8 cellular contexts compared by ENCODE assay signal in the genomic region with DNA sequence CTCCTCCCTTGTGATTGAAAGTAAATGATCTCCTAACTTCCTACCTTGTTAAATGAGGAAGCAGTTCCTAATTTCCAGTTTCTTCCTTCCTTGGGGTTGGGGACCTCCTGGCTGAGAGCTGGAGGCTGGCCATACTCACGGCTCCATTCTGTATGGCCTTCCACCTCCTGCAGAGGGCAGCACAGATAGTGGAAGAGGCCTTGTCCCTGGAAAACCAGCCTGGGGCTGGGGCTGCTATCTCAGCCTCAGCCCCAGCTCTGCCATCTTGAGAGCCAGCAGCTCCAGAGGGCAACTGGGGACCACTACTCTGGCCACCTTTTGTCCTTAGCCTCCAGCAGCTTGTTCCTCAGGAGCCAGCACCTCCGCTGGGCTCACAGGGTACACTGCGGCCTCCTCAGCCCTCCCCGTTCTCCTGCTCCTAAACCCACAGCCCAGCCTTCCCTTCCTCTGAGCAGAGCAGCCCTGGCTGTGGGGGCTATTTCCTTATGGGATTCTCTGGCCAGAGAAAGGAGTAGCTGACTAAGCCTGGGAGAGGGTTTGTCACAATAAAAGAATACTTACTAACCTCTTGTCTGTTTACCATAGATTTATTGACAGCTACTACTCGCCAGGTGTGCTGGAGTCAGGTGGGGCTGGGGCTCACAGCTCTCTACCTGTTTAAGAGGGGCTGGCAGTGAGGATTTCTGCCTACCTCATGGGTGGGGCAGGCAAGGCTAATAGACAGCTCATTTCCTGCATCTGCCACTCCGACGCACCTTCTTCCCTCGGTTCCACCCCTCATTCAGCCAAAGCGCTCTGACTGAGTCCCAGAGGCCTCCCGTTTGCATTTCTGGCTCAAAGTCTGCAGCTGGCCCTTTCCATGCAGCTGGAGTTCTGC. TPM values are rescaled to one million over a fixed set of nuclear protein-coding genes. Genes with fewer than 3 reads are reported as not detected.
A peak's percentile ranks its signal among the peaks of the same experiment; 100 is the strongest.
DNase-seq lines count a peak whose midpoint lies in the region; ATAC-seq and TF ChIP-seq lines count a peak whose summit lies in the region.

No MANE protein-coding gene starts in this region.

- peak; percentile 98 for DNase-seq in DMS153 treated with DMSO at 0.1 percent for 48 hours (lab: John Stamatoyannopoulos, UW; ENCODE audit: unreplicated experiment)
- DNase-seq in HuH-7.5 (ENCODE audit: low spot score), result peak; percentile 76
- peak; percentile 81 for DNase-seq in PC-3
- peak; percentile 53 for DNase-seq in activated T-cell treated with anti-CD3 and anti-CD28 coated beads, Interleukin-2, amount 50 U/mL, for 4 hours
- no peak for DNase-seq in esophagus squamous epithelium (lab: John Stamatoyannopoulos, UW)
- peak; percentile 76 for DNase-seq in transverse colon
- no peak for DNase-seq in putamen (ENCODE audit: low spot score)

- peaks cover 12% of the 10 kb centered on the region; the same call in 1 of the 2 replicates for H3K36me3 ChIP-seq in PC-3 (ENCODE audit: low read depth, low read length)
- H3K36me3 ChIP-seq in esophagus squamous epithelium, result peaks cover 8 to 67% (median 13%) of the 10 kb centered on the region in 3 donors
- H3K36me3 ChIP-seq in neural cell (ENCODE audit: insufficient read depth, low read length), result peaks cover 5% of the 10 kb centered on the region
- no peaks in the 10 kb centered on the region for H3K36me3 ChIP-seq in transverse colon

- H3K27ac ChIP-seq in PC-3 (ENCODE audit: low read length) (peak overlapping the region; percentile 94), esophagus squamous epithelium (peak overlapping the region; percentile 23 to 61 (median 42)), neural cell (ENCODE audit: low read length) (no peak overlapping the region), transverse colon (peak overlapping the region; percentile 87 to 89 (median 88))

- peaks cover 33% of the 10 kb centered on the region for H3K4me1 ChIP-seq in PC-3 (ENCODE audit: insufficient read depth, low read length)
- peaks cover 3 to 24% (median 6%) of the 10 kb centered on the region in 3 donors for H3K4me1 ChIP-seq in esophagus squamous epithelium
- peaks cover 11 to 28% (median 22%) of the 10 kb centered on the region in 4 donors for H3K4me1 ChIP-seq in transverse colon

- H3K79me2 ChIP-seq in PC-3 (ENCODE audit: low read length) (peaks cover 14% of the 10 kb centered on the region), neural cell (replicated peaks; ENCODE audit: insufficient read depth, low read length) (peaks cover 5% of the 10 kb centered on the region)

- no peak overlapping the region for H3K4me3 Mint-ChIP-seq in activated T-cell treated with anti-CD3 and anti-CD28 coated beads, Interleukin-2, amount 50 U/mL, for 4 hours

- H3K4me3 ChIP-seq in PC-3 (ENCODE audit: low read length) (peak overlapping the region; percentile 21; the same call in 1 of the 2 replicates), esophagus squamous epithelium (no peak overlapping the region), neural cell (ENCODE audit: low read length) (no peak overlapping the region), transverse colon (no peak overlapping the region)

- peak; percentile 84 for ATAC-seq in PC-3
- ATAC-seq in activated T-cell treated with anti-CD3 and anti-CD28 coated beads, Interleukin-2, amount 50 U/mL, for 4 hours, result peak; percentile 91 to 94

- POLR2A ChIA-PET in PC-3 (lab: Charles Lee; ENCODE audit: unreplicated experiment), result interaction anchor here (0.6 to 0.8 kb wide), 5 partner anchors 24 to 135 kb away, joined by 3 to 8 read pairs (median 4); no protein-coding TSS in a partner anchor

- peak overlapping the region; percentile 70 for H3K4me2 ChIP-seq in PC-3 (ENCODE audit: low read length)
- H3K4me2 ChIP-seq in neural cell (ENCODE audit: low read length), result no peak overlapping the region

- H3K9me2 ChIP-seq in PC-3 (replicated peaks; ENCODE audit: low read length), result no peaks in the 10 kb centered on the region
- H3K9me2 ChIP-seq in neural cell (ENCODE audit: insufficient read depth, low read length), result no peaks in the 10 kb centered on the region

- H3K4me1 Mint-ChIP-seq in activated T-cell treated with anti-CD3 and anti-CD28 coated beads, Interleukin-2, amount 50 U/mL, for 4 hours (ENCODE audit: low read depth), result peaks cover 19% of the 10 kb centered on the region

- CTCF ChIA-PET in PC-3 (lab: Charles Lee), result interaction anchor here (0.5 to 2.3 kb wide), 10 partner anchors 25 to 179 kb away, joined by 3 to 17 read pairs (median 6); a partner anchor contains a TSS

- no peaks in the 10 kb centered on the region for H3K9me3 Mint-ChIP-seq in activated T-cell treated with anti-CD3 and anti-CD28 coated beads, Interleukin-2, amount 50 U/mL, for 4 hours

- H3K9me3 ChIP-seq in PC-3 (ENCODE audit: low read length) (no peaks in the 10 kb centered on the region), esophagus squamous epithelium (no peaks in the 10 kb centered on the region), neural cell (ENCODE audit: low read length) (no peaks in the 10 kb centered on the region), transverse colon (no peaks in the 10 kb centered on the region)

- 63 to 93% methylated on average over 5 to 7 of the region's 10 CpGs for WGBS in esophagus squamous epithelium, 2 donors
- 44% methylated on average over 9 of the region's 10 CpGs; no CpG with 5 or more reads in 1 of the 2 donors for WGBS in transverse colon (ENCODE audit: low coverage in 1 of 2), 2 donors

- H3K9ac ChIP-seq in PC-3 (ENCODE audit: low read length), result peak overlapping the region; percentile 59
- no peak overlapping the region for H3K9ac ChIP-seq in neural cell (ENCODE audit: low read length)

- intact Hi-C loops in PC-3 (cut with micrococcal nuclease) (loop anchor here (5.0 kb wide), 4 partner anchors 76 to 196 kb away; a partner anchor contains a TSS), esophagus squamous epithelium (cut with DNase I) (no loop called here), transverse colon (cut with DNase I; ENCODE audit: low total_unique reads) (no loop called here)

- TF ChIP-seq RAD21 in neural cell (conservative IDR thresholded peaks at IDR 0.05), result peak; percentile 67

- no peaks in the 10 kb centered on the region for H4K20me1 ChIP-seq in PC-3 (ENCODE audit: low read length)
- no peaks in the 10 kb centered on the region for H4K20me1 ChIP-seq in neural cell (ENCODE audit: insufficient read depth)

- TF ChIP-seq POLR2A in esophagus squamous epithelium (IDR thresholded peaks at IDR 0.05) (no peak), transverse colon (IDR thresholded peaks at IDR 0.05) (no peak)

- peak; percentile 87 for TF ChIP-seq CTCF in PC-3 (conservative IDR thresholded peaks at IDR 0.05; ENCODE audit: low read depth, low read length)
- peak; percentile 29 to 81 (median 68) for TF ChIP-seq CTCF in esophagus squamous epithelium (IDR thresholded peaks at IDR 0.05)
- TF ChIP-seq CTCF in neural cell (IDR thresholded peaks at IDR 0.05; ENCODE audit: poor library complexity, severe bottlenecking), result peak; percentile 73
- TF ChIP-seq CTCF in transverse colon (IDR thresholded peaks at IDR 0.05), result peak; percentile 73 to 83 (median 75)

- H3K27me3 ChIP-seq in PC-3 (ENCODE audit: low read length) (no peaks in the 10 kb centered on the region), esophagus squamous epithelium (no peaks in the 10 kb centered on the region), neural cell (ENCODE audit: insufficient read depth, low read depth, low read length) (no peaks in the 10 kb centered on the region), transverse colon (no peaks in the 10 kb centered on the region)

- H2AFZ ChIP-seq in PC-3 (ENCODE audit: low read length) (0 out of 2 replicates have a peak overlapping the region, but pooled peaks have one; percentile 27), neural cell (ENCODE audit: low read depth, low read length) (no peak overlapping the region)

- H3K27me3 Mint-ChIP-seq in activated T-cell treated with anti-CD3 and anti-CD28 coated beads, Interleukin-2, amount 50 U/mL, for 4 hours (ENCODE audit: low read depth), result no peaks in the 10 kb centered on the region

- no peaks in the 10 kb centered on the region for H3K36me3 Mint-ChIP-seq in activated T-cell treated with anti-CD3 and anti-CD28 coated beads, Interleukin-2, amount 50 U/mL, for 4 hours (ENCODE audit: insufficient read depth)

- no TSS peak for BruUV-seq in PC-3 (replicated peaks; lab: Mats Ljungman, UMichigan)

- in situ Hi-C loops in transverse colon (cut with MboI; ENCODE audit: low pct_ligation_motif_present in 1 of 4, low pct_unique_long_range_greater_than_20kb in 1 of 4, low sequenced_read_pairs in 3 of 4), result loop anchor here in 1 of 4 donors (25.0 kb wide), 1 partner anchor 171 kb away; a partner anchor contains a TSS

- TF ChIP-seq EP300 in neural cell (conservative IDR thresholded peaks at IDR 0.05; ENCODE audit: poor library complexity, severe bottlenecking), result no peak
- TF ChIP-seq EP300 in transverse colon (IDR thresholded peaks at IDR 0.05; ENCODE audit: low read depth), result no peak

- peaks cover 6% of the 10 kb centered on the region for H3F3A ChIP-seq in PC-3 (ENCODE audit: low read length, unreplicated experiment)
- H3F3A ChIP-seq in neural cell (ENCODE audit: insufficient read depth, low read length, poor library complexity, severe bottlenecking), result no peaks in the 10 kb centered on the region

RNA-seq across cellular contexts. Expression of a gene that starts 6.3 kb away (rescaled TPM):
- 4.2 and 7.7 TPM in 2 replicates for total RNA-seq in PC-3 (2014; rRNA removed)
- 1 to 10 TPM; 8.0 to 9.2 (median 8.2) TPM for total RNA-seq in activated T-cell treated with anti-CD3 and anti-CD28 coated beads, Interleukin-2, amount 50 U/mL, for 4 hours
- 10 to 100 TPM in 2 of 4 donors, 1 to 10 TPM in 2; 6.4 to 11.1 (median 9.4) TPM for total RNA-seq in esophagus squamous epithelium
- 24.4 and 30.2 TPM in 2 replicates for polyA plus RNA-seq in neural cell
- 22.0 and 28.5 TPM in 2 replicates for polyA minus RNA-seq in neural cell
- 100 to 1,000 TPM in 1 of 4 donors, 10 to 100 TPM in 3; 16.5 to 166 (median 22.7) TPM for total RNA-seq in transverse colon

RNA-seq across cellular contexts. Expression of a gene that starts 6.3 kb away (rescaled TPM):
- total RNA-seq in PC-3 (2014; rRNA removed), result 413 and 442 TPM in 2 replicates
- 100 to 1,000 TPM; 404 to 436 (median 434) TPM for total RNA-seq in activated T-cell treated with anti-CD3 and anti-CD28 coated beads, Interleukin-2, amount 50 U/mL, for 4 hours
- total RNA-seq in esophagus squamous epithelium, result 100 to 1,000 TPM; 143 to 220 (median 202) TPM
- 158 and 174 TPM in 2 replicates for polyA plus RNA-seq in neural cell
- 102 and 103 TPM in 2 replicates for polyA minus RNA-seq in neural cell
- 100 to 1,000 TPM in 3 of 4 donors, 10 to 100 TPM in 1; 43.8 to 122 (median 114) TPM for total RNA-seq in transverse colon

RNA-seq across cellular contexts. Expression of a gene that starts 7.0 kb away (rescaled TPM):
- total RNA-seq in PC-3 (2014; rRNA removed) (not detected in 2 replicates), esophagus squamous epithelium (not detected), transverse colon (not detected)
- total RNA-seq in activated T-cell treated with anti-CD3 and anti-CD28 coated beads, Interleukin-2, amount 50 U/mL, for 4 hours, result not detected
- polyA plus RNA-seq in neural cell, result not detected in 2 replicates
- polyA minus RNA-seq in neural cell, result not detected in 2 replicates

RNA-seq across cellular contexts. Expression of a gene that starts 10.4 kb away (rescaled TPM):
- 8.5 and 11.8 TPM in 2 replicates for total RNA-seq in PC-3 (2014; rRNA removed)
- total RNA-seq in activated T-cell treated with anti-CD3 and anti-CD28 coated beads, Interleukin-2, amount 50 U/mL, for 4 hours, result 1 to 10 TPM; 2.2 to 3.0 (median 2.9) TPM
- total RNA-seq in esophagus squamous epithelium, result 1 to 10 TPM in 2 of 4 donors, under 1 TPM in 2; 0.66 to 2.0 (median 1.1) TPM
- polyA plus RNA-seq in neural cell, result 5.6 and 7.5 TPM in 2 replicates
- 5.2 and 5.6 TPM in 2 replicates for polyA minus RNA-seq in neural cell
- 1 to 10 TPM in 2 of 4 donors, under 1 TPM in 1, not detected in 1; 1.00 to 2.0 (median 1.9) TPM for total RNA-seq in transverse colon

RNA-seq across cellular contexts. Expression of a gene that starts 15.5 kb away (rescaled TPM):
- total RNA-seq in PC-3 (2014; rRNA removed), result 4.7 and 5.5 TPM in 2 replicates
- total RNA-seq in activated T-cell treated with anti-CD3 and anti-CD28 coated beads, Interleukin-2, amount 50 U/mL, for 4 hours, result 10 to 100 TPM in 1 of 3 donors, 1 to 10 TPM in 2; 6.7 to 10.0 (median 7.8) TPM
- 1 to 10 TPM in 3 of 4 donors, under 1 TPM in 1; 0.88 to 2.9 (median 1.6) TPM for total RNA-seq in esophagus squamous epithelium
- 176 and 186 TPM in 2 replicates for polyA plus RNA-seq in neural cell
- 54.0 and 58.8 TPM in 2 replicates for polyA minus RNA-seq in neural cell
- 1 to 10 TPM in 3 of 4 donors, not detected in 1; 1.2 to 4.0 (median 2.7) TPM for total RNA-seq in transverse colon

Comparison
In these comparisons a context has a peak if more than half of its experiments do, and no peak if none do; other contexts are left out.
1. DNase-seq: peak in DMS153 treated with DMSO at 0.1 percent for 48 hours (single experiment), HuH-7.5 (single experiment), PC-3 (single experiment), activated T-cell treated with anti-CD3 and anti-CD28 coated beads, Interleukin-2, amount 50 U/mL, for 4 hours (single experiment) and transverse colon (single experiment); none in esophagus squamous epithelium (single experiment) and putamen (single experiment).
2. Peak in every context shown above with its lines, with median percentiles within 50 percentile points of each other: CTCF ChIP-seq.